ENCODE assay signal across 19 cellular contexts in genomic region chr21:45330851-45331261, GRCh38. TPM values are rescaled to one million over a fixed set of nuclear protein-coding genes. Genes with fewer than 3 reads are reported as not detected.
DNase-seq lines count a peak whose midpoint lies in the region; ATAC-seq and TF ChIP-seq lines count a peak whose summit lies in the region.
"Had no signal": no experiment of that assay in that cellular context is flagged by ENCODE, and none has a peak within 500 bp of the region (broad histone marks: within the 10 kb centered on the region; RNA-seq: fewer than 3 reads in every experiment).

No MANE protein-coding gene starts in this region.

- no TSS peak for BruUV-seq in IMR-90 (replicated peaks; lab: Mats Ljungman, UMichigan)

- H3K4me1 ChIP-seq in IMR-90 (ENCODE audit: control insufficient read depth, insufficient read depth, low read length) (peaks cover 42% of the 10 kb centered on the region), gastroesophageal sphincter (peaks cover 0 to 28% (median 16%) of the 10 kb centered on the region in 3 donors)

- POLR2A ChIA-PET in IMR-90 (lab: Charles Lee; ENCODE audit: unreplicated experiment), result no interaction called here

- H3K9me3 ChIP-seq in IMR-90 (ENCODE audit: control insufficient read depth, insufficient read depth, low read length), result no peaks in the 10 kb centered on the region
- no peaks in the 10 kb centered on the region for H3K9me3 ChIP-seq in gastroesophageal sphincter
- H3K9me3 ChIP-seq: heart left ventricle, mucosa of descending colon had no signal

- no peak for TF ChIP-seq RAD21 in IMR-90 (IDR thresholded peaks at IDR 0.05; ENCODE audit: low read length)

- H3K4me3 ChIP-seq in IMR-90 (ENCODE audit: insufficient read depth, low read depth, low read length) (no peak overlapping the region), gastroesophageal sphincter (no peak overlapping the region)
- H3K4me3 ChIP-seq: heart left ventricle, mucosa of descending colon had no signal

- CTCF ChIA-PET in IMR-90 (lab: Yijun Ruan, JAX), result no interaction called here

- in situ Hi-C loops in IMR-90 (cut with MboI; ENCODE audit: low sequenced_read_pairs), result no loop called here

- H3K27ac Mint-ChIP-seq in CD14-positive monocyte (no peak overlapping the region), osteocyte (ENCODE audit: unreplicated experiment) (peak overlapping the region; percentile 82), immature natural killer cell (no peak overlapping the region)
- H3K27ac Mint-ChIP-seq: activated naive CD4-positive, alpha-beta T cell treated with anti-CD3 and anti-CD28 coated beads, Interleukin-2, amount 50 U/mL, for 72 hours; activated T-cell treated with anti-CD3 and anti-CD28 coated beads, Interleukin-2, amount 50 U/mL, for 24 hours had no signal

- H3K79me1 ChIP-seq in IMR-90 (ENCODE audit: low read depth in 1 of 2, low read length in 2 of 2), result peaks cover 0 to 7% of the 10 kb centered on the region in 2 experiments; a peak in 1 of 4 replicates

- H3K4ac ChIP-seq in IMR-90 (ENCODE audit: low read depth, low read length), result peak overlapping the region; percentile 96

- peak overlapping the region; percentile 99 for H2BK120ac ChIP-seq in IMR-90 (ENCODE audit: low read depth, low read length)

- no peak overlapping the region for H3K4me3 Mint-ChIP-seq in CD14-positive monocyte
- no peak overlapping the region for H3K4me3 Mint-ChIP-seq in osteocyte (ENCODE audit: unreplicated experiment)
- H3K4me3 Mint-ChIP-seq in immature natural killer cell, result no peak overlapping the region
- H3K4me3 Mint-ChIP-seq: activated T-cell treated with anti-CD3 and anti-CD28 coated beads, Interleukin-2, amount 50 U/mL, for 24 hours had no signal

- peak overlapping the region; percentile 65; the same call in 1 of the 2 replicates for H3K23ac ChIP-seq in IMR-90 (ENCODE audit: low read depth, low read length)

- peak overlapping the region; percentile 100 for H2BK15ac ChIP-seq in IMR-90 (ENCODE audit: low read depth, low read length)

- H4K20me1 ChIP-seq in IMR-90 (ENCODE audit: insufficient read depth, low read length), result no peaks in the 10 kb centered on the region

- H2BK5ac ChIP-seq in IMR-90 (ENCODE audit: low read depth, low read length, poor library complexity, severe bottlenecking), result peak overlapping the region; percentile 91

- H3K27me3 Mint-ChIP-seq in CD14-positive monocyte (ENCODE audit: low read depth in 3 of 3), result peaks cover 0 to 6% (median 3%) of the 10 kb centered on the region in 3 donors
- H3K27me3 Mint-ChIP-seq in osteocyte (ENCODE audit: unreplicated experiment), result no peaks in the 10 kb centered on the region
- peaks cover 3 to 4% (median 4%) of the 10 kb centered on the region in 3 donors for H3K27me3 Mint-ChIP-seq in immature natural killer cell (ENCODE audit: low read depth in 3 of 3)
- H3K27me3 Mint-ChIP-seq: activated T-cell treated with anti-CD3 and anti-CD28 coated beads, Interleukin-2, amount 50 U/mL, for 24 hours had no signal

- peak overlapping the region; percentile 92 to 98 for H4K8ac ChIP-seq in IMR-90 (ENCODE audit: low read depth in 2 of 2, low read length in 2 of 2)

- H3K36me3 Mint-ChIP-seq in CD14-positive monocyte (no peaks in the 10 kb centered on the region), osteocyte (ENCODE audit: unreplicated experiment) (no peaks in the 10 kb centered on the region), immature natural killer cell (no peaks in the 10 kb centered on the region)
- H3K36me3 Mint-ChIP-seq: activated naive CD4-positive, alpha-beta T cell treated with anti-CD3 and anti-CD28 coated beads, Interleukin-2, amount 50 U/mL, for 72 hours had no signal

- intact Hi-C loops in CD14-positive monocyte (cut with micrococcal nuclease) (no loop called here), IMR-90 (cut with micrococcal nuclease) (loop anchor here (2.0 kb wide), 1 partner anchor 34 kb away; no protein-coding TSS in a partner anchor)

- dilution Hi-C loops in IMR-90 (cut with HindIII; ENCODE audit: low sequenced_read_pairs, unreplicated experiment), result no loop called here

- peak overlapping the region; percentile 14 for H2AFZ ChIP-seq in IMR-90 (replicated peaks; ENCODE audit: low read length, poor library complexity)

- no peaks in the 10 kb centered on the region for H3K27me3 ChIP-seq in IMR-90 (ENCODE audit: control insufficient read depth, insufficient read depth, low read length)
- H3K27me3 ChIP-seq in gastroesophageal sphincter, result no peaks in the 10 kb centered on the region
- H3K27me3 ChIP-seq: brain microvascular endothelial cell, heart left ventricle had no signal

- 98% methylated on average over 17 of the region's 18 CpGs; no CpG with 5 or more reads in 1 of the 2 experiments for WGBS in IMR-90 (ENCODE audit: extremely low coverage in 2 of 2, insufficient read length in 1 of 2), 2 experiments
- 95 to 97% methylated on average over 4 to 6 of the region's 18 CpGs for WGBS in gastroesophageal sphincter (ENCODE audit: low coverage in 1 of 2), 2 donors

- peak overlapping the region; percentile 99 for H4K91ac ChIP-seq in IMR-90 (ENCODE audit: insufficient read depth, low read depth, low read length)

- no peak for TF ChIP-seq EP300 in gastroesophageal sphincter (IDR thresholded peaks at IDR 0.05)

- peak overlapping the region; percentile 98 for H2AK9ac ChIP-seq in IMR-90 (replicated peaks; ENCODE audit: low read depth, low read length, poor library complexity)

- peak overlapping the region; percentile 89 for H3K14ac ChIP-seq in IMR-90 (replicated peaks; ENCODE audit: low read depth, low read length)

- H2AK5ac ChIP-seq in IMR-90 (ENCODE audit: low read depth, low read length), result peak overlapping the region; percentile 100

- TF ChIP-seq POLR2A in IMR-90 (IDR thresholded peaks at IDR 0.05; ENCODE audit: low read depth, low read length) (no peak), gastroesophageal sphincter (IDR thresholded peaks at IDR 0.05) (no peak)

- peak overlapping the region; percentile 96 for H4K5ac ChIP-seq in IMR-90 (ENCODE audit: low read depth, low read length)

- no peak overlapping the region for H3K4me2 ChIP-seq in IMR-90 (ENCODE audit: low read depth, low read length)

- peak overlapping the region; percentile 96 for H3K18ac ChIP-seq in IMR-90 (ENCODE audit: low read depth, low read length)

- H3K9me3 Mint-ChIP-seq in CD14-positive monocyte, result no peaks in the 10 kb centered on the region
- no peaks in the 10 kb centered on the region for H3K9me3 Mint-ChIP-seq in osteocyte (ENCODE audit: unreplicated experiment)
- H3K9me3 Mint-ChIP-seq in immature natural killer cell, result no peaks in the 10 kb centered on the region
- H3K9me3 Mint-ChIP-seq: activated naive CD4-positive, alpha-beta T cell treated with anti-CD3 and anti-CD28 coated beads, Interleukin-2, amount 50 U/mL, for 72 hours; activated T-cell treated with anti-CD3 and anti-CD28 coated beads, Interleukin-2, amount 50 U/mL, for 24 hours had no signal

- H3K27ac ChIP-seq in IMR-90 (ENCODE audit: insufficient read depth, low read length) (peak overlapping the region; percentile 85), gastroesophageal sphincter (peak overlapping the region in 3 of 4 donors; percentile 62 to 76 (median 72))

- DNase-seq in CD14-positive monocyte (ENCODE audit: low spot score), result peak; percentile 26
- no peak for DNase-seq in IMR-90
- DNase-seq in osteocyte (ENCODE audit: extremely low spot score, unreplicated experiment), result no peak
- DNase-seq in immature natural killer cell, result no peak
- DNase-seq in HPDE6-E6E7 (ENCODE audit: extremely low spot score), result no peak
- no peak for DNase-seq in GOT3 (lab: John Stamatoyannopoulos, UW)
- DNase-seq: activated T-cell treated with anti-CD3 and anti-CD28 coated beads, Interleukin-2, amount 50 U/mL, for 24 hours; brain microvascular endothelial cell; GF-D8; NCI-H1092; NCI-H2171; NCI-H774; stimulated activated CD4-positive, alpha-beta T cell treated with anti-CD3 and anti-CD28 coated beads, Interleukin-4, amount 100 ng/mL, for 1 hour had no signal

- H3K36me3 ChIP-seq in IMR-90 (ENCODE audit: control insufficient read depth, insufficient read depth, low read length) (no peaks in the 10 kb centered on the region), gastroesophageal sphincter (no peaks in the 10 kb centered on the region)
- H3K36me3 ChIP-seq: brain microvascular endothelial cell, heart left ventricle had no signal

- peak overlapping the region; percentile 99 for H2BK20ac ChIP-seq in IMR-90 (ENCODE audit: low read depth, low read length)

- TF ChIP-seq CTCF in CD14-positive monocyte (IDR thresholded peaks at IDR 0.05), result no peak
- no peak for TF ChIP-seq CTCF in IMR-90 (conservative IDR thresholded peaks at IDR 0.05; ENCODE audit: low read depth, low read length)
- TF ChIP-seq CTCF in gastroesophageal sphincter (IDR thresholded peaks at IDR 0.05), result no peak
- no peak for TF ChIP-seq CTCF in osteocyte (IDR thresholded peaks at IDR 0.05)

- no peak for ATAC-seq in IMR-90 (ENCODE audit: low read depth)
- ATAC-seq in gastroesophageal sphincter, result no peak
- ATAC-seq in HG03432 (IDR thresholded peaks at IDR 0.05; ENCODE audit: unreplicated experiment), result no peak
- ATAC-seq: activated naive CD4-positive, alpha-beta T cell treated with anti-CD3 and anti-CD28 coated beads, Interleukin-2, amount 50 U/mL, for 72 hours; esophagus mucosa had no signal

- H3K56ac ChIP-seq in IMR-90 (ENCODE audit: extremely low read depth, insufficient read depth, low read length), result no peak overlapping the region

- H3K9ac ChIP-seq in IMR-90 (ENCODE audit: low read depth, low read length), result peak overlapping the region; percentile 39; the same call in 1 of the 2 replicates

- H3K9me1 ChIP-seq in IMR-90 (ENCODE audit: insufficient read depth, low read length), result peaks cover 12% of the 10 kb centered on the region; the same call in 1 of the 2 replicates

- H3K4me1 Mint-ChIP-seq in CD14-positive monocyte (no peaks in the 10 kb centered on the region), osteocyte (ENCODE audit: unreplicated experiment) (peaks cover 71% of the 10 kb centered on the region), immature natural killer cell (no peaks in the 10 kb centered on the region)

TF ChIP-seq in IMR-90, 13 proteins besides CTCF, POLR2A, EP300 and RAD21 (continues in another document):
- TF ChIP-seq ELK1 (IDR thresholded peaks at IDR 0.05; ENCODE audit: borderline replicate concordance, low read depth, low read length), result no peak

RNA-seq across cellular contexts. Expression of gene POFUT2, which starts 43.2 kb away (rescaled TPM):
- polyA plus RNA-seq in CD14-positive monocyte (1 to 10 TPM; 1.8 to 2.8 TPM), IMR-90 (2012; rRNA removed) (58.5 and 59.3 TPM in 2 replicates), immature natural killer cell (1 to 10 TPM; 1.1 to 5.2 (median 4.7) TPM)
- total RNA-seq in IMR-90 (2012; rRNA removed) (18.8 and 23.9 TPM in 2 replicates), gastroesophageal sphincter (10 to 100 TPM; 17.6 to 31.1 (median 24.2) TPM), osteocyte (62.7 and 63.7 TPM in 2 replicates)
- polyA plus RNA-seq in IMR-90 (2012; cell fraction: cytosol; rRNA removed), result 46.5 and 53.6 TPM in 2 replicates
- polyA plus RNA-seq in IMR-90 (2012; cell fraction: nucleus; rRNA removed; ENCODE audit: low replicate concordance), result 236 and 251 TPM in 2 replicates
